8 cellular contexts compared by ENCODE assay signal in genomic region chr7:112084506-112084905, GRCh38.
A peak's percentile ranks its signal among the peaks of the same experiment; 100 is the strongest.
DNase-seq lines count a peak whose midpoint lies in the region; ATAC-seq, FAIRE-seq and TF ChIP-seq lines count a peak whose summit lies in the region.

No MANE protein-coding gene starts in this region.

- FAIRE-seq in RCC 7860 (lab: Jason Lieb, UNC), result no peak

- H3K4me1 ChIP-seq in hepatocyte (ENCODE audit: insufficient read depth), result peaks cover 15% of the 10 kb centered on the region

- no peak overlapping the region for H3K4me2 ChIP-seq in hepatocyte

- peaks cover 51% of the 10 kb centered on the region for H3K4me1 Mint-ChIP-seq in CD14-positive monocyte

- no peaks in the 10 kb centered on the region for H4K20me1 ChIP-seq in hepatocyte (ENCODE audit: insufficient read depth, poor library complexity, severe bottlenecking)

- H3K27ac ChIP-seq in hepatocyte, result no peak overlapping the region

- DNase-seq in CD14-positive monocyte (ENCODE audit: low spot score) (peak; percentile 56), iris pigment epithelial cell (ENCODE audit: low read depth) (peak; percentile 77), lower leg skin (ENCODE audit: low spot score in 2 of 2) (no peak), T-helper 2 cell (no peak), hepatocyte (ENCODE audit: low spot score) (no peak), RCC 7860 (ENCODE audit: low spot score) (no peak)

- H3K4me3 Mint-ChIP-seq in CD14-positive monocyte, result peak overlapping the region in 1 of 2 donors; percentile 57

- ATAC-seq in GM21526 (IDR thresholded peaks at IDR 0.05; ENCODE audit: low FRiP score, unreplicated experiment) (peak; percentile 63), HG03565 (IDR thresholded peaks at IDR 0.05; ENCODE audit: unreplicated experiment) (peak; percentile 40)

- H3K36me3 Mint-ChIP-seq in CD14-positive monocyte, result no peaks in the 10 kb centered on the region

- peaks cover 0 to 7% (median 7%) of the 10 kb centered on the region in 3 donors for H3K27me3 Mint-ChIP-seq in CD14-positive monocyte (ENCODE audit: low read depth in 3 of 3)

- no peaks in the 10 kb centered on the region for H3K9me3 ChIP-seq in hepatocyte (ENCODE audit: low read depth)

- H3K36me3 ChIP-seq in hepatocyte (replicated peaks; ENCODE audit: insufficient read depth, low read depth), result no peaks in the 10 kb centered on the region

- TF ChIP-seq CTCF in CD14-positive monocyte (IDR thresholded peaks at IDR 0.05), result no peak
- no peak for TF ChIP-seq CTCF in lower leg skin (IDR thresholded peaks at IDR 0.05)
- TF ChIP-seq CTCF in hepatocyte (IDR thresholded peaks at IDR 0.05; ENCODE audit: poor library complexity), result no peak

- no peak overlapping the region for H2AFZ ChIP-seq in hepatocyte

- H3K27me3 ChIP-seq in hepatocyte, result no peaks in the 10 kb centered on the region

- intact Hi-C loops in CD14-positive monocyte (cut with micrococcal nuclease) (loop anchor here (5.0 to 10.0 kb wide), 3 partner anchors 100 to 368 kb away; partner anchors contain the start of genes IFRD1 (in 2 of the 2), DOCK4 (in 1 of the 2) and ZNF277 (in 1 of the 2)), lower leg skin (cut with DNase I; ENCODE audit: low total_unique reads) (no loop called here)

- peaks cover 16% of the 10 kb centered on the region for H3K79me2 ChIP-seq in hepatocyte

- no peak for TF ChIP-seq POLR2A in lower leg skin (IDR thresholded peaks at IDR 0.05)

- H3K9me3 Mint-ChIP-seq in CD14-positive monocyte, result peaks cover 0 to 1% (median 0%) of the 10 kb centered on the region in 7 donors

- H3K4me3 ChIP-seq in lower leg skin (ENCODE audit: low read depth, poor library complexity, severe bottlenecking), result no peak overlapping the region
- no peak overlapping the region for H3K4me3 ChIP-seq in hepatocyte

- H3K9me2 ChIP-seq in hepatocyte (replicated peaks; ENCODE audit: insufficient read depth), result no peaks in the 10 kb centered on the region

- WGBS in lower leg skin, 2 donors, result 45 to 53% methylated on average over 3 of the region's 3 CpGs
- WGBS in hepatocyte (ENCODE audit: low lambda C conversion rate, missing lambda C conversion rate), result 73% methylated on average over 3 of the region's 3 CpGs

- peak overlapping the region; percentile 89 to 95 (median 92) for H3K27ac Mint-ChIP-seq in CD14-positive monocyte

Comparison
In these comparisons a context has a peak if more than half of its experiments do, and no peak if none do; other contexts are left out.
1. DNase-seq: peak in CD14-positive monocyte (single experiment) and iris pigment epithelial cell (single experiment); none in lower leg skin (0 of 2), T-helper 2 cell (0 of 5), hepatocyte (single experiment) and RCC 7860 (single experiment).